Comparison of ENCODE assay signal across 18 cellular contexts in the genomic region with DNA sequence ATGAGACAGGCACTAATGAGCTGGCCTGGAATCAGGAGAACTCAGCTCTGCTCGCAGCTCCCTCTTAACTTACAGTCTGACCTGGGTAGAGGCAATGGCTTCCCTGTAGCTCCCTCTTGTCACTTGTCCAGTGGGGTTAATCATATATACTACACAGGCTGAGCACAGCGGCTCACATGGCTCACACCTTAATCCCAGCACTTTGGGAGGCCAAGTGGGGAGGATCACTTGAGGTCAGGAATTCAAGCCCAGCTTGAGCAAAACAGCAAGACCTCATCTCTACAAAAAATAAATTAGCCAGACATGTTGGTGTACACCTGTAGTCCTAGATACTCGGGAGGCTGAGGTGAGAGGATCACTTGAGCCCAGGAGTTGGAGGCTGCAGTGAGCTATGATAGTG. TPM values are rescaled to one million over a fixed set of nuclear protein-coding genes. Genes with fewer than 3 reads are reported as not detected.
DNase-seq lines count a peak whose midpoint lies in the region; ATAC-seq and TF ChIP-seq lines count a peak whose summit lies in the region.
"Had no signal": no experiment of that assay in that cellular context is flagged by ENCODE, and none has a peak within 500 bp of the region (broad histone marks: within the 10 kb centered on the region; RNA-seq: fewer than 3 reads in every experiment).

No MANE protein-coding gene starts in this region.

- intact Hi-C loops in activated CD4-positive, alpha-beta T cell treated with anti-CD3 and anti-CD28 coated beads, Interleukin-2, amount 10 ng/mL, durations not matched to agents 24 days and 14 days (cut with micrococcal nuclease) = loop anchor here (2.0 to 10.0 kb wide), 4 partner anchors 21 to 433 kb away; a partner anchor contains a TSS
- intact Hi-C loops in activated CD4-positive, alpha-beta memory T cell treated with anti-CD3 and anti-CD28 coated beads for 36 hours (cut with micrococcal nuclease) = loop anchor here (1.0 to 10.0 kb wide), 4 partner anchors 15 to 103 kb away; a partner anchor contains a TSS
- intact Hi-C loops in stomach (cut with DNase I; ENCODE audit: low total_unique reads) (loop anchor here (5.0 kb wide), 1 partner anchor 36 kb away; a partner anchor contains a TSS), left cardiac atrium (cut with DNase I) (loop anchor here in 1 of 2 donors (5.0 kb wide), 1 partner anchor 36 kb away; a partner anchor contains a TSS)

- peaks cover 17% of the 10 kb centered on the region for H3K36me3 Mint-ChIP-seq in activated CD4-positive, alpha-beta T cell treated with anti-CD3 and anti-CD28 coated beads, Interleukin-2, amount 10 ng/mL, durations not matched to agents 24 days and 14 days (ENCODE audit: low read depth)
- peaks cover 24% of the 10 kb centered on the region for H3K36me3 Mint-ChIP-seq in activated CD4-positive, alpha-beta memory T cell treated with anti-CD3 and anti-CD28 coated beads for 36 hours

- H4K8ac ChIP-seq in neuronal stem cell (ENCODE audit: low read depth, low read length) = no peak overlapping the region

- H3K4me3 Mint-ChIP-seq in activated CD4-positive, alpha-beta T cell treated with anti-CD3 and anti-CD28 coated beads, Interleukin-2, amount 10 ng/mL, durations not matched to agents 24 days and 14 days = no peak overlapping the region
- H3K4me3 Mint-ChIP-seq in activated CD4-positive, alpha-beta memory T cell treated with anti-CD3 and anti-CD28 coated beads for 36 hours = no peak overlapping the region

- H3K27me3 ChIP-seq in stomach = no peaks in the 10 kb centered on the region
- H3K27me3 ChIP-seq in neuronal stem cell (ENCODE audit: control insufficient read depth in 3 of 3, insufficient read depth in 3 of 3, low read depth in 1 of 3, low read length in 3 of 3) = peaks cover 0 to 35% (median 3%) of the 10 kb centered on the region in 3 experiments

- H3K9me3 ChIP-seq in stomach = no peaks in the 10 kb centered on the region
- H3K9me3 ChIP-seq in neuronal stem cell (replicated peaks in 1 of 2; ENCODE audit: control insufficient read depth in 2 of 2, insufficient read depth in 1 of 2, low read depth in 1 of 2, low read length in 2 of 2) = no peaks in the 10 kb centered on the region
- H3K9me3 ChIP-seq: A549 had no signal

- H3K27ac ChIP-seq in epithelial cell of prostate = peak overlapping the region; percentile 98
- peak overlapping the region in 4 of 5 donors; percentile 96 to 99 (median 99) for H3K27ac ChIP-seq in stomach
- H3K27ac ChIP-seq in neuronal stem cell (replicated peaks; ENCODE audit: low read length) = no peak overlapping the region

- no peak overlapping the region for H2BK5ac ChIP-seq in neuronal stem cell (ENCODE audit: low read length)

- no peak overlapping the region for H2AK5ac ChIP-seq in neuronal stem cell (ENCODE audit: low read depth, low read length)

- CTCF ChIA-PET in activated CD4-positive, alpha-beta memory T cell treated with anti-CD3 and anti-CD28 coated beads for 36 hours (lab: Charles Lee) = interaction anchor here (0.6 to 6.3 kb wide), 30 partner anchors 8 to 459 kb away, joined by 3 to 269 read pairs (median 6); a partner anchor contains a TSS

- no peak for TF ChIP-seq POLR2A in stomach (IDR thresholded peaks at IDR 0.05)

- H2BK120ac ChIP-seq in neuronal stem cell (ENCODE audit: low read depth, low read length) = no peak overlapping the region

- no peaks in the 10 kb centered on the region for H3K79me1 ChIP-seq in neuronal stem cell (ENCODE audit: low read depth, low read length)

- no peak for TF ChIP-seq CTCF in stomach (IDR thresholded peaks at IDR 0.05)

- no peak overlapping the region for H3K18ac ChIP-seq in neuronal stem cell (ENCODE audit: low read length)

- TF ChIP-seq EP300 in stomach (IDR thresholded peaks at IDR 0.05) = no peak

- 79 to 94% (median 89%) methylated on average over 3 of the region's 3 CpGs for WGBS in stomach, 5 donors
- no CpG with 5 or more reads among the region's 3 CpGs for WGBS in neuronal stem cell (ENCODE audit: extremely low coverage in 2 of 2, insufficient read length in 2 of 2, insufficient replicate concordance in 1 of 2), 2 donors

- POLR2A ChIA-PET in activated CD4-positive, alpha-beta memory T cell treated with anti-CD3 and anti-CD28 coated beads for 36 hours (lab: Charles Lee) = interaction anchor here (0.6 to 6.4 kb wide), 7 partner anchors 13 to 459 kb away, joined by 3 to 99 read pairs (median 21); a partner anchor contains a TSS

- no peak for DNase-seq in activated CD4-positive, alpha-beta T cell treated with anti-CD3 and anti-CD28 coated beads, Interleukin-2, amount 10 ng/mL, durations not matched to agents 24 days and 14 days
- DNase-seq in activated CD4-positive, alpha-beta T cell treated with anti-CD3 and anti-CD28 coated beads for 4 hours = no peak
- no peak for DNase-seq in activated CD4-positive, alpha-beta memory T cell treated with anti-CD3 and anti-CD28 coated beads for 36 hours
- DNase-seq in epithelial cell of prostate (ENCODE audit: low read depth, low spot score) (no peak), stomach (no peak), left cardiac atrium (no peak), neuronal stem cell (ENCODE audit: low spot score) (no peak), NCI-H748 (lab: John Stamatoyannopoulos, UW; ENCODE audit: unreplicated experiment) (no peak)
- DNase-seq: Calu3, head of caudate nucleus, NCI-H1105 treated with DMSO at 0.1 percent for 48 hours, NCI-H446, right cardiac atrium had no signal

- no peak overlapping the region for H3K4me2 ChIP-seq in neuronal stem cell (ENCODE audit: insufficient read depth, low read length, poor library complexity, severe bottlenecking)

- H3K9ac ChIP-seq in neuronal stem cell (ENCODE audit: low read depth, low read length, poor library complexity) = no peak overlapping the region

- H3K4me1 ChIP-seq in stomach (peaks cover 43 to 46% (median 44%) of the 10 kb centered on the region in 4 donors), neuronal stem cell (ENCODE audit: control insufficient read depth in 2 of 2, insufficient read depth in 1 of 2, low read depth in 1 of 2, low read length in 2 of 2) (peaks cover 0 to 24% of the 10 kb centered on the region in 2 donors)

- no peak overlapping the region for H3K14ac ChIP-seq in neuronal stem cell (ENCODE audit: low read length)

- H3K4ac ChIP-seq in neuronal stem cell (ENCODE audit: low read length) = no peak overlapping the region

- H3K4me3 ChIP-seq in stomach (no peak overlapping the region), neuronal stem cell (ENCODE audit: low read length in 2 of 2) (no peak overlapping the region)
- H3K4me3 ChIP-seq: A549 had no signal

- no peak for ATAC-seq in left cardiac atrium
- ATAC-seq: A549, esophagus mucosa, right cardiac atrium had no signal

- H2BK12ac ChIP-seq in neuronal stem cell (ENCODE audit: low read length) = no peak overlapping the region

- H3K27ac Mint-ChIP-seq in activated CD4-positive, alpha-beta T cell treated with anti-CD3 and anti-CD28 coated beads, Interleukin-2, amount 10 ng/mL, durations not matched to agents 24 days and 14 days = peak overlapping the region; percentile 71
- peak overlapping the region; percentile 96 for H3K27ac Mint-ChIP-seq in activated CD4-positive, alpha-beta memory T cell treated with anti-CD3 and anti-CD28 coated beads for 36 hours

- H3K36me3 ChIP-seq in stomach (peaks cover 0 to 9% (median 0%) of the 10 kb centered on the region in 4 donors), neuronal stem cell (replicated peaks in 1 of 2; ENCODE audit: control insufficient read depth in 2 of 2, insufficient read depth in 2 of 2, low read length in 2 of 2) (no peaks in the 10 kb centered on the region)

- no peak overlapping the region for H3K23ac ChIP-seq in neuronal stem cell (ENCODE audit: low read depth, low read length, poor library complexity)

- H2AFZ ChIP-seq in neuronal stem cell (ENCODE audit: low read length) = no peak overlapping the region

- no peak overlapping the region for H4K91ac ChIP-seq in neuronal stem cell (ENCODE audit: low read depth, low read length, poor library complexity)

- no peak overlapping the region for H2BK15ac ChIP-seq in neuronal stem cell (ENCODE audit: low read length)

- H3K27me3 Mint-ChIP-seq in activated CD4-positive, alpha-beta T cell treated with anti-CD3 and anti-CD28 coated beads, Interleukin-2, amount 10 ng/mL, durations not matched to agents 24 days and 14 days = no peaks in the 10 kb centered on the region
- H3K27me3 Mint-ChIP-seq in activated CD4-positive, alpha-beta memory T cell treated with anti-CD3 and anti-CD28 coated beads for 36 hours = no peaks in the 10 kb centered on the region

- H3K4me1 Mint-ChIP-seq in activated CD4-positive, alpha-beta T cell treated with anti-CD3 and anti-CD28 coated beads, Interleukin-2, amount 10 ng/mL, durations not matched to agents 24 days and 14 days = peaks cover 52% of the 10 kb centered on the region
- peaks cover 49% of the 10 kb centered on the region for H3K4me1 Mint-ChIP-seq in activated CD4-positive, alpha-beta memory T cell treated with anti-CD3 and anti-CD28 coated beads for 36 hours (ENCODE audit: low read depth)

- no peaks in the 10 kb centered on the region for H3K9me3 Mint-ChIP-seq in activated CD4-positive, alpha-beta T cell treated with anti-CD3 and anti-CD28 coated beads, Interleukin-2, amount 10 ng/mL, durations not matched to agents 24 days and 14 days
- no peaks in the 10 kb centered on the region for H3K9me3 Mint-ChIP-seq in activated CD4-positive, alpha-beta memory T cell treated with anti-CD3 and anti-CD28 coated beads for 36 hours

RNA-seq across cellular contexts. Expression of a gene that starts 4.2 kb away (rescaled TPM):
- total RNA-seq in activated CD4-positive, alpha-beta T cell treated with anti-CD3 and anti-CD28 coated beads, Interleukin-2, amount 10 ng/mL, durations not matched to agents 24 days and 14 days = 166 and 174 TPM in 2 replicates
- total RNA-seq in activated CD4-positive, alpha-beta memory T cell treated with anti-CD3 and anti-CD28 coated beads for 36 hours = 100 to 1,000 TPM; 503 to 513 TPM
- total RNA-seq in stomach (100 to 1,000 TPM; 154 to 680 (median 330) TPM), left cardiac atrium (100 to 1,000 TPM; 449 to 518 TPM)
- polyA plus RNA-seq in stomach = 1,000 to 10,000 TPM; 1,447 to 2,520 (median 1,620) TPM
- polyA plus RNA-seq in neuronal stem cell (2013, experiment 1 of 2) = 17.2 TPM
- 17.4 TPM for polyA plus RNA-seq in neuronal stem cell (2013, experiment 2 of 2)

RNA-seq across cellular contexts. Expression of a gene that starts 9.1 kb away (rescaled TPM):
- total RNA-seq in activated CD4-positive, alpha-beta T cell treated with anti-CD3 and anti-CD28 coated beads, Interleukin-2, amount 10 ng/mL, durations not matched to agents 24 days and 14 days = 2.3 and 2.6 TPM in 2 replicates
- 1 to 10 TPM; 3.3 to 4.0 TPM for total RNA-seq in activated CD4-positive, alpha-beta memory T cell treated with anti-CD3 and anti-CD28 coated beads for 36 hours
- not detected for total RNA-seq in stomach
- not detected for polyA plus RNA-seq in stomach
- not detected for total RNA-seq in left cardiac atrium
- not detected for polyA plus RNA-seq in neuronal stem cell (2013, experiment 1 of 2)
- not detected for polyA plus RNA-seq in neuronal stem cell (2013, experiment 2 of 2)
- total RNA-seq: Calu3, cerebellum, esophagus mucosa, H7, left colon, right cardiac atrium had no signal
- polyA plus RNA-seq: right cardiac atrium had no signal

RNA-seq across cellular contexts. Expression of a gene that starts 14.0 kb away (rescaled TPM):
- total RNA-seq in activated CD4-positive, alpha-beta T cell treated with anti-CD3 and anti-CD28 coated beads, Interleukin-2, amount 10 ng/mL, durations not matched to agents 24 days and 14 days = 132 and 134 TPM in 2 replicates
- 100 to 1,000 TPM; 352 to 382 TPM for total RNA-seq in activated CD4-positive, alpha-beta memory T cell treated with anti-CD3 and anti-CD28 coated beads for 36 hours
- total RNA-seq in stomach (10 to 100 TPM in 4 of 5 donors, 1 to 10 TPM in 1; 9.9 to 53.3 (median 19.4) TPM), left cardiac atrium (100 to 1,000 TPM; 206 to 332 TPM)
- polyA plus RNA-seq in stomach = 100 to 1,000 TPM; 145 to 541 (median 274) TPM
- 51.2 TPM for polyA plus RNA-seq in neuronal stem cell (2013, experiment 1 of 2)
- 52.2 TPM for polyA plus RNA-seq in neuronal stem cell (2013, experiment 2 of 2)

RNA-seq across cellular contexts. Expression of a gene that starts 17.4 kb away (rescaled TPM):
- total RNA-seq in activated CD4-positive, alpha-beta T cell treated with anti-CD3 and anti-CD28 coated beads, Interleukin-2, amount 10 ng/mL, durations not matched to agents 24 days and 14 days = not detected in 2 replicates
- not detected for total RNA-seq in activated CD4-positive, alpha-beta memory T cell treated with anti-CD3 and anti-CD28 coated beads for 36 hours
- total RNA-seq in stomach (not detected), left cardiac atrium (1 to 10 TPM in 1 of 2 donors, under 1 TPM in 1; 0.77 to 3.3 TPM)
- 10 to 100 TPM in 1 of 3 donors, 1 to 10 TPM in 2; 2.6 to 15.0 (median 5.4) TPM for polyA plus RNA-seq in stomach
- polyA plus RNA-seq in neuronal stem cell (2013, experiment 1 of 2) = 0.07 TPM
- polyA plus RNA-seq in neuronal stem cell (2013, experiment 2 of 2) = 0.15 TPM
- total RNA-seq: Calu3, cerebellum, left colon had no signal

RNA-seq across cellular contexts. Expression of a gene that starts 34.0 kb away (rescaled TPM):
- 0.40 and 1.2 TPM in 2 replicates for total RNA-seq in activated CD4-positive, alpha-beta T cell treated with anti-CD3 and anti-CD28 coated beads, Interleukin-2, amount 10 ng/mL, durations not matched to agents 24 days and 14 days
- total RNA-seq in activated CD4-positive, alpha-beta memory T cell treated with anti-CD3 and anti-CD28 coated beads for 36 hours = 1 to 10 TPM; 3.5 to 5.3 TPM
- total RNA-seq in stomach = 10 to 100 TPM in 1 of 5 donors, 1 to 10 TPM in 1, not detected in 3; 2.2 to 12.7 TPM
- 1,000 to 10,000 TPM in 1 of 3 donors, 1 to 10 TPM in 2; 4.9 to 1,809 (median 8.3) TPM for polyA plus RNA-seq in stomach
- total RNA-seq in left cardiac atrium = under 1 TPM in 1 of 2 donors, not detected in 1; 0.84 TPM
- 0.86 TPM for polyA plus RNA-seq in neuronal stem cell (2013, experiment 1 of 2)
- 0.73 TPM for polyA plus RNA-seq in neuronal stem cell (2013, experiment 2 of 2)
- total RNA-seq: cerebellum had no signal
